In genomic region chr3:40137586-40138295, GRCh38 we compare ENCODE assay signal across 19 cellular contexts.
DNase-seq lines count a peak whose midpoint lies in the region; FAIRE-seq and TF ChIP-seq lines count a peak whose summit lies in the region.
"Had no signal": no experiment of that assay in that cellular context is flagged by ENCODE, and none has a peak within 500 bp of the region (broad histone marks: within the 10 kb centered on the region; RNA-seq: fewer than 3 reads in every experiment).

No MANE protein-coding gene starts in this region.

- peaks cover 2% of the 10 kb centered on the region; the same call in 1 of the 2 replicates for H3K9me3 ChIP-seq in MG63
- H3K9me3 ChIP-seq in astrocyte (ENCODE audit: insufficient read depth, low read depth, low read length) = no peaks in the 10 kb centered on the region
- peaks cover 0 to 21% (median 0%) of the 10 kb centered on the region in 4 donors for H3K9me3 ChIP-seq in tibial nerve
- H3K9me3 ChIP-seq: gastrocnemius medialis, ovary, testis had no signal

- 84 to 93% methylated on average over 5 of the region's 5 CpGs for WGBS in tibial nerve, 2 donors

- H2AFZ ChIP-seq in astrocyte (ENCODE audit: low read depth, low read length) = no peak overlapping the region

- peaks cover 14% of the 10 kb centered on the region for H3K9me3 Mint-ChIP-seq in astrocyte (ENCODE audit: unreplicated experiment)

- FAIRE-seq in astrocyte (lab: Jason Lieb, UNC) (peak; percentile 50), HTR-8/SVneo (lab: Jason Lieb, UNC) (no peak)
- FAIRE-seq: GM18507 had no signal

- H3K4me3 ChIP-seq in MG63 (no peak overlapping the region), astrocyte (ENCODE audit: insufficient read depth, low read depth, low read length) (no peak overlapping the region), tibial nerve (no peak overlapping the region)
- H3K4me3 ChIP-seq: gastrocnemius medialis, ovary, testis had no signal

- H3K4me1 ChIP-seq in astrocyte (ENCODE audit: insufficient read depth, low read length) (no peaks in the 10 kb centered on the region), tibial nerve (no peaks in the 10 kb centered on the region)
- H3K4me1 ChIP-seq: gastrocnemius medialis, testis had no signal

- no peaks in the 10 kb centered on the region for H3K79me2 ChIP-seq in astrocyte (ENCODE audit: insufficient read depth, low read length)

- H3K4me3 Mint-ChIP-seq in astrocyte (ENCODE audit: unreplicated experiment) = no peak overlapping the region
- H3K4me3 Mint-ChIP-seq: activated naive CD4-positive, alpha-beta T cell treated with anti-CD3 and anti-CD28 coated beads for 36 hours had no signal

- no peak for TF ChIP-seq EP300 in tibial nerve (IDR thresholded peaks at IDR 0.05)

- no peak overlapping the region for H3K27ac Mint-ChIP-seq in astrocyte (ENCODE audit: unreplicated experiment)
- H3K27ac Mint-ChIP-seq: activated naive CD4-positive, alpha-beta T cell treated with anti-CD3 and anti-CD28 coated beads for 36 hours had no signal

- no peaks in the 10 kb centered on the region for H3K27me3 ChIP-seq in MG63
- H3K27me3 ChIP-seq in astrocyte (ENCODE audit: insufficient read depth, low read length) = no peaks in the 10 kb centered on the region
- no peaks in the 10 kb centered on the region for H3K27me3 ChIP-seq in tibial nerve
- H3K27me3 ChIP-seq: brain microvascular endothelial cell, gastrocnemius medialis, ovary, testis had no signal

- DNase-seq in EH (ENCODE audit: low read depth) (peak; percentile 59), MG63 (peak; percentile 88), astrocyte (ENCODE audit: low read depth) (peak; percentile 31), iris pigment epithelial cell (ENCODE audit: low read depth) (peak; percentile 30), HTR-8/SVneo (ENCODE audit: insufficient read length, low spot score) (no peak), NCI-H2081 treated with DMSO at 0.1 percent for 48 hours (lab: John Stamatoyannopoulos, UW) (no peak), NK-92 (lab: John Stamatoyannopoulos, UW; ENCODE audit: unreplicated experiment) (no peak), tibial nerve (ENCODE audit: low spot score in 2 of 2) (no peak)
- DNase-seq: activated CD4-positive, CD25-positive, alpha-beta regulatory T cell treated with anti-CD3 and anti-CD28 coated beads, Interleukin-2, amount 50 U/mL, for 72 hours; activated CD8-positive, alpha-beta memory T cell treated with anti-CD3 and anti-CD28 coated beads, Interleukin-2, amount 50 U/mL, for 4 hours; activated naive CD4-positive, alpha-beta T cell treated with anti-CD3 and anti-CD28 coated beads for 36 hours; brain microvascular endothelial cell; gastrocnemius medialis; ovary; SIG-M5; stimulated activated CD4-positive, alpha-beta T cell treated with anti-CD3 and anti-CD28 coated beads, Interleukin-4, amount 100 ng/mL, for 4 hours; T-helper 2 cell; testis had no signal

- no peak overlapping the region for H3K4me2 ChIP-seq in astrocyte (ENCODE audit: low read length)

- TF ChIP-seq CTCF in astrocyte (IDR thresholded peaks at IDR 0.05; ENCODE audit: insufficient read depth, low read depth, low read length) = no peak
- TF ChIP-seq CTCF in tibial nerve (IDR thresholded peaks at IDR 0.05) = no peak

- H4K20me1 ChIP-seq in astrocyte (ENCODE audit: insufficient read depth, low read length) = no peaks in the 10 kb centered on the region

- peaks cover 1% of the 10 kb centered on the region for H3K36me3 Mint-ChIP-seq in astrocyte (ENCODE audit: low read depth, unreplicated experiment)

- H3K4me1 Mint-ChIP-seq in astrocyte (ENCODE audit: low read depth, unreplicated experiment) = no peaks in the 10 kb centered on the region

- H3K36me3 ChIP-seq in MG63 (no peaks in the 10 kb centered on the region), astrocyte (ENCODE audit: insufficient read depth, low read length) (no peaks in the 10 kb centered on the region), tibial nerve (no peaks in the 10 kb centered on the region)
- H3K36me3 ChIP-seq: brain microvascular endothelial cell, gastrocnemius medialis, ovary had no signal

- H3K27ac ChIP-seq in astrocyte (ENCODE audit: low read depth, low read length) (no peak overlapping the region), tibial nerve (no peak overlapping the region)
- H3K27ac ChIP-seq: brain microvascular endothelial cell, gastrocnemius medialis, ovary, testis had no signal

- H3K9ac ChIP-seq in astrocyte (ENCODE audit: low read length) = no peak overlapping the region

- H3K27me3 Mint-ChIP-seq in astrocyte (ENCODE audit: low read depth, unreplicated experiment) = peaks cover 3% of the 10 kb centered on the region

- no peak for TF ChIP-seq POLR2A in tibial nerve (IDR thresholded peaks at IDR 0.05)

Comparison
In these comparisons a context has a peak if more than half of its experiments do, and no peak if none do; other contexts are left out.
1. DNase-seq: peak in EH (single experiment), MG63 (single experiment), astrocyte (single experiment) and iris pigment epithelial cell (single experiment); none in HTR-8/SVneo (single experiment), NCI-H2081 treated with DMSO at 0.1 percent for 48 hours (single experiment), NK-92 (single experiment) and tibial nerve (0 of 2).